Comparison of ENCODE assay signal across 22 cellular contexts in the genomic region with DNA sequence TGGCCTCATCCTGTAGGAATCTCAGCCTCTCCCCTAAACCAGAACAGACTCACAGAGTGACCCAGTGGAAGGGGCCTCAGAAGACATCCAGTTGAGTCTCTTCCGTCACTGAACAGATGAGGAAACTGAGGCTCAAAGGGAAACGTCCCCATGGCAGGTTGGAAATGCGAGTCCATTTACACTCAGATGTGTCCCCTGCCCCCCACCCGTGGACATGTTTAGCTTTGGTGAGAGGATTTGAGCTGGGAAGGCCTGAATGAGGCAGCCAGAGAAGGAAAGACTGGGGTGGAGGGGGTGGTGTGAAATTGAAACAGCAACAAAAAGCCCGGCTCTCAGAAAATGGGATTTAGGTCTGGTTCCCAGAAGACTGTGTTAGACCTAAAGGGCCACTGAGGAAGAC. TPM values are rescaled to one million over a fixed set of nuclear protein-coding genes. Genes with fewer than 3 reads are reported as not detected.
A peak's percentile ranks its signal among the peaks of the same experiment; 100 is the strongest.
DNase-seq lines count a peak whose midpoint lies in the region; ATAC-seq, FAIRE-seq and TF ChIP-seq lines count a peak whose summit lies in the region.
"Had no signal": no experiment of that assay in that cellular context is flagged by ENCODE, and none has a peak within 500 bp of the region (broad histone marks: within the 10 kb centered on the region; RNA-seq: fewer than 3 reads in every experiment).

No MANE protein-coding gene starts in this region.

- no peak overlapping the region for H3K4ac ChIP-seq in H1 (replicated peaks; ENCODE audit: insufficient read length, low read depth, low read length)

- H2BK120ac ChIP-seq in H1 (replicated peaks; ENCODE audit: low read depth, low read length): no peak overlapping the region

- no peaks in the 10 kb centered on the region for H3K9me3 ChIP-seq in CD8-positive, alpha-beta T cell (ENCODE audit: low read length)
- H3K9me3 ChIP-seq in H1 (ENCODE audit: insufficient read depth in 2 of 2, low read depth in 1 of 2, low read length in 1 of 2) (no peaks in the 10 kb centered on the region), spleen (no peaks in the 10 kb centered on the region)
- H3K9me3 ChIP-seq: BLaER1 treated with 17β-estradiol and CSF1 and Interleukin-3, amounts not matched to agents 10 nM and 100 nM; MG63; Peyer's patch had no signal

- no peaks in the 10 kb centered on the region for H3K9me3 Mint-ChIP-seq in CD8-positive, alpha-beta T cell
- H3K9me3 Mint-ChIP-seq: CD8-positive, alpha-beta memory T cell had no signal

- no peak overlapping the region for H2AFZ ChIP-seq in H1 (ENCODE audit: low read length)

- TF ChIP-seq POLR2A in H1 (IDR thresholded peaks at IDR 0.05; ENCODE audit: control extremely low read depth in 1 of 2, low read depth in 2 of 2, low read length in 2 of 2) (no peak), spleen (IDR thresholded peaks at IDR 0.05) (no peak)

- FAIRE-seq in H1 (lab: Jason Lieb, UNC): no peak
- FAIRE-seq: GM12891 had no signal

- CTCF ChIA-PET in CD8-positive, alpha-beta T cell (lab: Charles Lee): no interaction called here
- CTCF ChIA-PET in H1 (lab: Charles Lee; ENCODE audit: partially characterized antibody): interaction anchor here (0.8 to 12.4 kb wide), 14 partner anchors 8 to 102 kb away, joined by 3 to 107 read pairs (median 4); no protein-coding TSS in a partner anchor

- H3K4me3 ChIP-seq in CD8-positive, alpha-beta T cell (ENCODE audit: low read depth, low read length): no peak overlapping the region
- H3K4me3 ChIP-seq in H1 (ENCODE audit: extremely low read depth in 1 of 4, insufficient read depth in 2 of 4, low read depth in 3 of 4, low read length in 4 of 4): no peak overlapping the region
- no peak overlapping the region for H3K4me3 ChIP-seq in spleen
- H3K4me3 ChIP-seq: BLaER1 treated with 17β-estradiol and CSF1 and Interleukin-3, amounts not matched to agents 10 nM and 100 nM; MG63; Peyer's patch; SK-N-MC had no signal

- H3K4me1 ChIP-seq in CD8-positive, alpha-beta T cell (ENCODE audit: insufficient read depth, low read length): peaks cover 8% of the 10 kb centered on the region
- peaks cover 0 to 9% (median 1%) of the 10 kb centered on the region in 4 experiments; a peak in 5 of 7 replicates for H3K4me1 ChIP-seq in H1 (replicated peaks in 1 of 4; ENCODE audit: control insufficient read depth in 3 of 4, insufficient read depth in 4 of 4, low read length in 3 of 4)
- H3K4me1 ChIP-seq in spleen: peaks cover 0 to 19% (median 12%) of the 10 kb centered on the region in 6 donors

- H3K14ac ChIP-seq in H1 (ENCODE audit: insufficient read length): no peak overlapping the region

- H4K8ac ChIP-seq in H1 (ENCODE audit: extremely low read depth, insufficient read depth, low read length): no peak overlapping the region

- 0 out of 2 replicates have a peak overlapping the region, but pooled peaks have one; percentile 22 for H2BK12ac ChIP-seq in H1 (ENCODE audit: low read depth, low read length)

- H3K9ac ChIP-seq in H1 (replicated peaks in 1 of 4; ENCODE audit: extremely low read depth in 1 of 4, low read depth in 3 of 4, low read length in 3 of 4): no peak overlapping the region
- H3K9ac ChIP-seq: BLaER1 treated with 17β-estradiol and CSF1 and Interleukin-3, amounts not matched to agents 10 nM and 100 nM had no signal

- ATAC-seq in CD8-positive, alpha-beta T cell: no peak

- no peak overlapping the region for H3K4me2 ChIP-seq in H1 (ENCODE audit: insufficient read depth in 1 of 2, low read depth in 2 of 2, low read length in 2 of 2)

- H4K20me1 ChIP-seq in H1 (replicated peaks in 1 of 2; ENCODE audit: control insufficient read depth in 1 of 2, insufficient read depth in 2 of 2, low read length in 2 of 2): no peaks in the 10 kb centered on the region

- no peak for TF ChIP-seq EP300 in H1 (IDR thresholded peaks at IDR 0.05; ENCODE audit: borderline replicate concordance in 1 of 2, low read depth in 2 of 2, low read length in 2 of 2)

- no peak overlapping the region for H3K23ac ChIP-seq in H1 (ENCODE audit: insufficient read length)

- no peaks in the 10 kb centered on the region for H3K36me3 ChIP-seq in CD8-positive, alpha-beta T cell (ENCODE audit: insufficient read depth, low read length)
- H3K36me3 ChIP-seq in H1 (ENCODE audit: control insufficient read depth in 2 of 4, insufficient read depth in 4 of 4, low read length in 3 of 4) (no peaks in the 10 kb centered on the region), spleen (no peaks in the 10 kb centered on the region)
- H3K36me3 ChIP-seq: BLaER1 treated with 17β-estradiol and CSF1 and Interleukin-3, amounts not matched to agents 10 nM and 100 nM; MG63; Peyer's patch had no signal

- peaks cover 2% of the 10 kb centered on the region for H3K27me3 Mint-ChIP-seq in CD8-positive, alpha-beta T cell (ENCODE audit: low read depth)

- H3K36me3 Mint-ChIP-seq in CD8-positive, alpha-beta T cell: no peaks in the 10 kb centered on the region

- no peaks in the 10 kb centered on the region for H3K27me3 ChIP-seq in CD8-positive, alpha-beta T cell (ENCODE audit: insufficient read depth, low read length)
- H3K27me3 ChIP-seq in H1 (replicated peaks in 1 of 4; ENCODE audit: control insufficient read depth in 3 of 4, extremely low read depth in 1 of 4, insufficient read depth in 3 of 4, low read length in 3 of 4): peaks cover 0 to 19% (median 16%) of the 10 kb centered on the region in 4 experiments; a peak in 5 of 7 replicates
- H3K27me3 ChIP-seq in spleen (replicated peaks in 1 of 7): peaks cover 0 to 51% (median 10%) of the 10 kb centered on the region in 7 donors
- H3K27me3 ChIP-seq: MG63, Peyer's patch had no signal

- no peaks in the 10 kb centered on the region for H3K79me2 ChIP-seq in H1 (ENCODE audit: control insufficient read depth in 1 of 2, insufficient read depth in 2 of 2, low read length in 2 of 2)

- no peak overlapping the region for H3K56ac ChIP-seq in H1 (replicated peaks; ENCODE audit: insufficient read length, low read depth, low read length)

- no peak overlapping the region for H2AK5ac ChIP-seq in H1 (ENCODE audit: low read depth, low read length)

- H2BK5ac ChIP-seq in H1 (ENCODE audit: low read depth, low read length): no peak overlapping the region

- TF ChIP-seq RAD21 in H1 (IDR thresholded peaks at IDR 0.05 in 1 of 2, conservative IDR thresholded peaks at IDR 0.05 in 1 of 2; ENCODE audit: low read depth in 2 of 2, low read length in 2 of 2): no peak

- DNase-seq in CD8-positive, alpha-beta T cell: no peak
- no peak for DNase-seq in H1 (ENCODE audit: low read depth in 1 of 2, low spot score in 2 of 2)
- peak; percentile 59 for DNase-seq in spleen
- DNase-seq in GOT3 (lab: John Stamatoyannopoulos, UW): no peak
- DNase-seq in NCI-H1436 (lab: John Stamatoyannopoulos, UW): no peak
- DNase-seq in DMS 273 treated with DMSO at 0.1 percent for 48 hours (lab: John Stamatoyannopoulos, UW): no peak
- DNase-seq: CD8-positive, alpha-beta memory T cell; Kasumi-1; MG63; NCI-H1092; NCI-H146; NCI-H2029 treated with DMSO at 0.1 percent for 48 hours; NCI-H446 treated with DMSO at 0.1 percent for 48 hours; NK-92 treated with Interleukin-12 subunit alpha and Interleukin-12 subunit beta, amount 100 ng/mL, for 24 hours; Peyer's patch had no signal

- H4K91ac ChIP-seq in H1 (replicated peaks; ENCODE audit: insufficient read length, low read length): no peak overlapping the region

- H2BK20ac ChIP-seq in H1 (ENCODE audit: low read length): 0 out of 2 replicates have a peak overlapping the region, but pooled peaks have one; percentile 48

- no peak overlapping the region for H4K5ac ChIP-seq in H1 (ENCODE audit: insufficient read length, low read depth, low read length)

- WGBS in H1 (ENCODE audit: extremely low coverage in 1 of 2, insufficient coverage in 1 of 2, insufficient read length in 1 of 2, insufficient replicate concordance in 2 of 2, low coverage in 1 of 2, low lambda C conversion rate in 2 of 2, missing lambda C conversion rate in 1 of 2), 2 experiments: 92% methylated on average over 5 of the region's 5 CpGs; no CpG with 5 or more reads in 1 of the 2 experiments
- WGBS in spleen, 5 donors: 81 to 96% (median 89%) methylated on average over 5 of the region's 5 CpGs

- peak overlapping the region; percentile 25; the same call in 1 of the 2 replicates for H3K18ac ChIP-seq in H1 (ENCODE audit: extremely low read depth, low read length)

- H3K27ac Mint-ChIP-seq in CD8-positive, alpha-beta T cell: no peak overlapping the region

- no peak overlapping the region for H3K27ac ChIP-seq in CD8-positive, alpha-beta T cell (ENCODE audit: low read depth, low read length)
- H3K27ac ChIP-seq in angular gyrus (ENCODE audit: low read depth, low read length) (peak overlapping the region; percentile 99), H1 (ENCODE audit: low read depth, low read length) (no peak overlapping the region), spleen (no peak overlapping the region)
- H3K27ac ChIP-seq: BLaER1 treated with 17β-estradiol and CSF1 and Interleukin-3, amounts not matched to agents 10 nM and 100 nM; Peyer's patch; SK-N-MC had no signal

- no peaks in the 10 kb centered on the region for H3K79me1 ChIP-seq in H1 (ENCODE audit: low read depth, low read length)

- peaks cover 5% of the 10 kb centered on the region; the same call in 1 of the 2 replicates for H3K23me2 ChIP-seq in H1 (ENCODE audit: low read depth, low read length)

- POLR2A ChIA-PET in CD8-positive, alpha-beta T cell (lab: Charles Lee): no interaction called here
- POLR2A ChIA-PET in H1 (lab: Charles Lee; ENCODE audit: partially characterized antibody): interaction anchor here (1.0 to 1.2 kb wide), 2 partner anchors 33 to 35 kb away, joined by 3 to 5 read pairs; no protein-coding TSS in a partner anchor

- no peak for TF ChIP-seq CTCF in CD8-positive, alpha-beta T cell (IDR thresholded peaks at IDR 0.05)
- TF ChIP-seq CTCF in H1 (IDR thresholded peaks at IDR 0.05; ENCODE audit: control extremely low read depth in 1 of 3, insufficient read depth in 1 of 3, low read depth in 1 of 3, low read length in 3 of 3) (no peak), spleen (IDR thresholded peaks at IDR 0.05 in 8 of 11, conservative IDR thresholded peaks at IDR 0.05 in 3 of 11) (no peak)

- H2BK15ac ChIP-seq in H1 (ENCODE audit: low read length): 0 out of 2 replicates have a peak overlapping the region, but pooled peaks have one; percentile 65

- intact Hi-C loops in CD8-positive, alpha-beta T cell (cut with DNase I, micrococcal nuclease): no loop called here
- intact Hi-C loops in spleen (cut with DNase I; ENCODE audit: low total_unique reads): no loop called here

- peak overlapping the region; percentile 16 for H3K4me3 Mint-ChIP-seq in CD8-positive, alpha-beta T cell

- H3K4me1 Mint-ChIP-seq in CD8-positive, alpha-beta T cell (ENCODE audit: low read depth): peaks cover 15% of the 10 kb centered on the region

RNA-seq across cellular contexts. Expression of gene FAIM2, which starts 1.7 kb away (rescaled TPM):
- not detected for total RNA-seq in CD8-positive, alpha-beta T cell
- 0.89 and 1.4 TPM in 2 replicates for total RNA-seq in H1 (2021; fragmentation: NEBNext Ultra II Directional; extraction: Animal tissue kit (Norgen Biotek cat#: 25700))
- polyA plus RNA-seq in H1 (2011; rRNA removed) (1.3 and 3.1 TPM in 2 replicates), spleen (under 1 TPM; 0.04 to 0.19 (median 0.17) TPM)
- polyA plus RNA-seq in H1 (2011; cell fraction: cytosol; rRNA removed): 1.2 TPM
- 3.7 TPM for polyA plus RNA-seq in H1 (2011; cell fraction: nucleus; rRNA removed)
- 0.22 to 1.3 TPM (median 0.64 TPM) in 4 replicates for polyA plus RNA-seq in H1 (2012, experiment 1 of 2)
- 0.18 TPM for polyA plus RNA-seq in H1 (2012, experiment 2 of 2)
- polyA plus RNA-seq in H1 (2013, experiment 1 of 2): 0.39 TPM
- polyA plus RNA-seq in H1 (2013, experiment 2 of 2): 0.33 TPM
- polyA minus RNA-seq in H1 (2011; rRNA and poly(A)+ RNA removed): 1.2 and 2.2 TPM in 2 replicates
- 2.2 TPM for polyA minus RNA-seq in H1 (2011; cell fraction: cytosol; rRNA and poly(A)+ RNA removed)
- polyA minus RNA-seq in H1 (2011; cell fraction: nucleus; rRNA and poly(A)+ RNA removed): 0.70 TPM
- 1 to 10 TPM in 4 of 7 donors, under 1 TPM in 2, not detected in 1; 0.09 to 3.2 (median 1.7) TPM for total RNA-seq in spleen
- total RNA-seq: A673 had no signal

RNA-seq across cellular contexts. Expression of gene AQP2, which starts 48.6 kb away (rescaled TPM):
- total RNA-seq in CD8-positive, alpha-beta T cell: not detected
- total RNA-seq in H1 (2021; fragmentation: NEBNext Ultra II Directional; extraction: Animal tissue kit (Norgen Biotek cat#: 25700)): not detected in 2 replicates
- polyA plus RNA-seq in H1 (2011; rRNA removed): 0.02 TPM in 1 of 2 replicates, not detected in the other
- polyA plus RNA-seq in H1 (2011; cell fraction: cytosol; rRNA removed): not detected
- polyA plus RNA-seq in H1 (2011; cell fraction: nucleus; rRNA removed): 0.06 TPM
- polyA plus RNA-seq in H1 (2012, experiment 1 of 2): not detected in 4 replicates
- not detected for polyA plus RNA-seq in H1 (2012, experiment 2 of 2)
- polyA plus RNA-seq in H1 (2013, experiment 1 of 2): not detected
- not detected for polyA plus RNA-seq in H1 (2013, experiment 2 of 2)
- 0.05 and 0.06 TPM in 2 replicates for polyA minus RNA-seq in H1 (2011; rRNA and poly(A)+ RNA removed)
- polyA minus RNA-seq in H1 (2011; cell fraction: cytosol; rRNA and poly(A)+ RNA removed): not detected
- 0.20 TPM for polyA minus RNA-seq in H1 (2011; cell fraction: nucleus; rRNA and poly(A)+ RNA removed)
- not detected for total RNA-seq in spleen
- polyA plus RNA-seq in spleen: not detected
- total RNA-seq: A673; CD8-positive, alpha-beta memory T cell; H4; Peyer's patch; Right ventricle myocardium inferior had no signal
- polyA plus RNA-seq: CD8-positive, alpha-beta memory T cell had no signal

RNA-seq across cellular contexts. Expression of gene BCDIN3D, which starts 59.1 kb away (rescaled TPM):
- 1 to 10 TPM; 4.2 to 5.9 TPM for total RNA-seq in CD8-positive, alpha-beta T cell
- 2.4 and 2.5 TPM in 2 replicates for total RNA-seq in H1 (2021; fragmentation: NEBNext Ultra II Directional; extraction: Animal tissue kit (Norgen Biotek cat#: 25700))
- 1.6 TPM in 2 replicates for polyA plus RNA-seq in H1 (2011; rRNA removed)
- 2.0 TPM for polyA plus RNA-seq in H1 (2011; cell fraction: cytosol; rRNA removed)
- polyA plus RNA-seq in H1 (2011; cell fraction: nucleus; rRNA removed): 1.5 TPM
- 1.7 to 3.4 TPM (median 2.0 TPM) in 4 replicates for polyA plus RNA-seq in H1 (2012, experiment 1 of 2)
- 1.7 TPM for polyA plus RNA-seq in H1 (2012, experiment 2 of 2)
- 2.2 TPM for polyA plus RNA-seq in H1 (2013, experiment 1 of 2)
- polyA plus RNA-seq in H1 (2013, experiment 2 of 2): 2.5 TPM
- polyA minus RNA-seq in H1 (2011; rRNA and poly(A)+ RNA removed): 2.4 and 2.7 TPM in 2 replicates
- polyA minus RNA-seq in H1 (2011; cell fraction: cytosol; rRNA and poly(A)+ RNA removed): 0.59 TPM
- polyA minus RNA-seq in H1 (2011; cell fraction: nucleus; rRNA and poly(A)+ RNA removed): 1.3 TPM
- total RNA-seq in spleen: 1 to 10 TPM; 4.8 to 7.4 (median 5.3) TPM
- polyA plus RNA-seq in spleen: 1 to 10 TPM; 3.3 to 5.1 (median 4.6) TPM

RNA-seq across cellular contexts. Expression of gene AQP5, which starts 59.7 kb away (rescaled TPM):
- not detected for total RNA-seq in CD8-positive, alpha-beta T cell
- total RNA-seq in H1 (2021; fragmentation: NEBNext Ultra II Directional; extraction: Animal tissue kit (Norgen Biotek cat#: 25700)): 1.7 and 2.5 TPM in 2 replicates
- polyA plus RNA-seq in H1 (2011; rRNA removed) (3.2 and 5.2 TPM in 2 replicates), spleen (under 1 TPM in 2 of 3 donors, not detected in 1; 0.05 to 0.45 TPM)
- polyA plus RNA-seq in H1 (2011; cell fraction: cytosol; rRNA removed): 3.7 TPM
- 5.9 TPM for polyA plus RNA-seq in H1 (2011; cell fraction: nucleus; rRNA removed)
- 2.4 to 4.0 TPM (median 3.0 TPM) in 4 replicates for polyA plus RNA-seq in H1 (2012, experiment 1 of 2)
- polyA plus RNA-seq in H1 (2012, experiment 2 of 2): 3.2 TPM
- 2.8 TPM for polyA plus RNA-seq in H1 (2013, experiment 1 of 2)
- polyA plus RNA-seq in H1 (2013, experiment 2 of 2): 2.8 TPM
- polyA minus RNA-seq in H1 (2011; rRNA and poly(A)+ RNA removed): 0.73 and 1.1 TPM in 2 replicates
- 3.1 TPM for polyA minus RNA-seq in H1 (2011; cell fraction: cytosol; rRNA and poly(A)+ RNA removed)
- polyA minus RNA-seq in H1 (2011; cell fraction: nucleus; rRNA and poly(A)+ RNA removed): 1.3 TPM
- total RNA-seq in spleen: under 1 TPM in 3 of 7 donors, not detected in 4; 0.26 to 0.46 (median 0.30) TPM
- total RNA-seq: A673; CD8-positive, alpha-beta memory T cell; H4; Peyer's patch had no signal
- polyA plus RNA-seq: CD8-positive, alpha-beta memory T cell had no signal
